ENCODE assay signal across 8 cellular contexts in the genomic region with DNA sequence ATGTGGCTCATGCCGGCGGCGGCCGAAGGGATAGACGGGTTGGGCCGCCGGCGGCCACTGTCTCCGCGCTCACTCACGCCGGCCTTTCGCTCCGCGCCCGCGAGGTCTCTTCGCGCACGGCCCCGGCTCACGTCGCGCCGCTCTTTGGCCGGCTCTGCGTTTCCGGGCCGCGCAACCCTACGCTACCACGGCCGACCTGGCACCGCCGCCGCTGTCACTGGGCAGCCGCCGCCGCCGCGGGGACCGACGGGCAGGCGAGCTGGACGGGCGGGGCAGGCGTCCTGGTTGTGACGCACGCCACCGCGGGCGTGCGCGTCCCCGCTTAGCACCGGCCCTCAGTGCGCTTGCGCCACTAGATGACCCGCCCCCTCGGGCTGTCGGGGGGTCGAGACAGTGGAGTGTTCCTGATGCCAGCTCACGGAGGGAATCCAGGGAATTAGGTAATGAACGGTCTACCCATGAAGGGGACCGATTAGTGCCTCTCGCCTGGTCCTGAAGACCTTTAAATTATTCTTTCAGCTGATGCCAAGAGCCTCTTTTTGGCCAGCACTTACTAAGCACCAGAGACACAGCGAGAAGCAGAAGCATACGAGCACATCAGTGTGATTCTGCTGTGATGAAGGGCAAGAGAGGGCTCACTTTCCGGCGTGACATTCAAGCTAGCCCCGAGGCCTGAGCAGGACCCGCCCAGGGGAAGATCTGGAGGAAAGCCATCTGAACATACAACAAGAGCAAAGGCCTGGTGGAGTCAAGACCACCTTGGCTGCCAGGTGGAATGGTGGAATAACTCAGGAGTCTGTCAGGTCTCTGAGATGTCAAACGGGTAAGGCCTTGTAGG. TPM values are rescaled to one million over a fixed set of nuclear protein-coding genes. Genes with fewer than 3 reads are reported as not detected.
DNase-seq lines count a peak whose midpoint lies in the region; ATAC-seq and TF ChIP-seq lines count a peak whose summit lies in the region.

A gene (minus strand): TSS at position 289 of the 838 bp plus-strand sequence. CDS start 278 bp downstream, at position 11.

- no peak within 1 kb of the TSS for H3K27ac Mint-ChIP-seq in neural crest cell (ENCODE audit: unreplicated experiment)
- H3K27ac Mint-ChIP-seq in stimulated activated naive CD8-positive, alpha-beta T cell treated with anti-CD3 and anti-CD28 coated beads, Interleukin-15, amount 100 ng/mL, for 72 hours = peak within 1 kb of the TSS; percentile 93 to 98

- H3K9me3 ChIP-seq in SJSA1 (replicated peaks) = no peaks in the 10 kb centered on the region

- peak within 1 kb of the TSS; percentile 89 for H3K4me3 Mint-ChIP-seq in neural crest cell
- H3K4me3 Mint-ChIP-seq in stimulated activated naive CD8-positive, alpha-beta T cell treated with anti-CD3 and anti-CD28 coated beads, Interleukin-15, amount 100 ng/mL, for 72 hours = peak within 1 kb of the TSS; percentile 90 to 93

- TF ChIP-seq CTCF in LNCaP clone FGC (IDR thresholded peaks at IDR 0.05; ENCODE audit: control insufficient read depth, extremely low read depth, insufficient read depth) (no peak), foreskin keratinocyte (conservative IDR thresholded peaks at IDR 0.05) (no peak), neural crest cell (conservative IDR thresholded peaks at IDR 0.05) (no peak)

- H3K36me3 Mint-ChIP-seq in neural crest cell (ENCODE audit: low read depth) = peaks cover 5% of the 10 kb centered on the region

- H3K4me1 ChIP-seq in SJSA1 (replicated peaks) = peaks cover 11% of the 10 kb centered on the region
- H3K4me1 ChIP-seq in foreskin keratinocyte = no peaks in the 10 kb centered on the region

- no peaks in the 10 kb centered on the region for H3K9me3 Mint-ChIP-seq in neural crest cell
- H3K9me3 Mint-ChIP-seq in stimulated activated naive CD8-positive, alpha-beta T cell treated with anti-CD3 and anti-CD28 coated beads, Interleukin-15, amount 100 ng/mL, for 72 hours = no peaks in the 10 kb centered on the region

- ATAC-seq in foreskin keratinocyte = peak; percentile 76
- peak; percentile 94 for ATAC-seq in stimulated activated naive CD8-positive, alpha-beta T cell treated with anti-CD3 and anti-CD28 coated beads, Interleukin-15, amount 100 ng/mL, for 72 hours

- peak within 1 kb of the TSS; percentile 34; the same call in 1 of the 2 replicates for H3K27ac ChIP-seq in SJSA1
- H3K27ac ChIP-seq in foreskin keratinocyte = no peak within 1 kb of the TSS

- peaks cover 5% of the 10 kb centered on the region; the same call in 1 of the 2 replicates for H3K36me3 ChIP-seq in SJSA1

- peaks cover 5% of the 10 kb centered on the region for H3K27me3 Mint-ChIP-seq in neural crest cell (ENCODE audit: low read depth)
- no peaks in the 10 kb centered on the region for H3K27me3 Mint-ChIP-seq in stimulated activated naive CD8-positive, alpha-beta T cell treated with anti-CD3 and anti-CD28 coated beads, Interleukin-15, amount 100 ng/mL, for 72 hours

- H3K4me3 ChIP-seq in LNCaP clone FGC (ENCODE audit: low read depth, low read length) = peak within 1 kb of the TSS; percentile 73
- peak within 1 kb of the TSS; percentile 84 for H3K4me3 ChIP-seq in SJSA1

- peak; percentile 90 for DNase-seq in ELF-1 (ENCODE audit: low read depth, low spot score)
- DNase-seq in GOT3 (lab: John Stamatoyannopoulos, UW) = peak; percentile 54
- peak; percentile 53 for DNase-seq in LNCaP clone FGC (ENCODE audit: low read depth)
- DNase-seq in SJSA1 (ENCODE audit: low read depth in 1 of 2, low spot score in 2 of 2) = peak; percentile 82 to 85
- peak; percentile 76 for DNase-seq in activated gamma-delta T cell treated with anti-CD3 and anti-CD28 coated beads, Interleukin-2, amount 50 U/mL, for 16 hours (ENCODE audit: low read depth)
- peak; percentile 40 to 65 for DNase-seq in foreskin keratinocyte
- peak; percentile 74 for DNase-seq in neural crest cell (ENCODE audit: low read depth, low spot score)
- peak; percentile 85 to 86 for DNase-seq in stimulated activated naive CD8-positive, alpha-beta T cell treated with anti-CD3 and anti-CD28 coated beads, Interleukin-15, amount 100 ng/mL, for 72 hours

- H3K27me3 ChIP-seq in SJSA1 (replicated peaks) (no peaks in the 10 kb centered on the region), foreskin keratinocyte (no peaks in the 10 kb centered on the region)

- peaks cover 28% of the 10 kb centered on the region for H3K4me1 Mint-ChIP-seq in neural crest cell
- H3K4me1 Mint-ChIP-seq in stimulated activated naive CD8-positive, alpha-beta T cell treated with anti-CD3 and anti-CD28 coated beads, Interleukin-15, amount 100 ng/mL, for 72 hours = peaks cover 30% of the 10 kb centered on the region

RNA-seq across cellular contexts. Expression of the gene that starts here (rescaled TPM):
- 16.9 and 26.9 TPM in 2 replicates for total RNA-seq in SJSA1 (2014; rRNA removed; shearing (Covaris generic))
- total RNA-seq in foreskin keratinocyte = 44.3 and 50.7 TPM in 2 replicates
- 9.5 and 12.2 TPM in 2 replicates for polyA plus RNA-seq in foreskin keratinocyte
- 47.6 and 49.6 TPM in 2 replicates for total RNA-seq in neural crest cell
